In genomic region chr12:94769040-94769420, GRCh38 we compare ENCODE assay signal across 11 cellular contexts.
DNase-seq lines count a peak whose midpoint lies in the region; ATAC-seq lines count a peak whose summit lies in the region.
"Had no signal": no experiment of that assay in that cellular context is flagged by ENCODE, and none has a peak within 500 bp of the region (broad histone marks: within the 10 kb centered on the region; RNA-seq: fewer than 3 reads in every experiment).

No MANE protein-coding gene starts in this region.

- no peak overlapping the region for H3K27ac Mint-ChIP-seq in naive thymus-derived CD4-positive, alpha-beta T cell
- H3K27ac Mint-ChIP-seq in activated CD4-positive, alpha-beta memory T cell treated with anti-CD3 and anti-CD28 coated beads for 36 hours: no peak overlapping the region

- in situ Hi-C loops in KBM-7 (cut with MboI; ENCODE audit: low pct_unique_long_range_greater_than_20kb, low sequenced_read_pairs): no loop called here

- intact Hi-C loops in naive thymus-derived CD4-positive, alpha-beta T cell (cut with micrococcal nuclease): loop anchor here in 1 of 2 donors (10.0 kb wide), 1 partner anchor 164 kb away; no protein-coding TSS in a partner anchor
- intact Hi-C loops in activated CD4-positive, alpha-beta memory T cell treated with anti-CD3 and anti-CD28 coated beads for 36 hours (cut with micrococcal nuclease): no loop called here

- H3K4me3 ChIP-seq in naive thymus-derived CD4-positive, alpha-beta T cell (ENCODE audit: low read length): no peak overlapping the region
- no peak overlapping the region for H3K4me3 ChIP-seq in MG63
- H3K4me3 ChIP-seq: skin epidermis had no signal

- H3K9me3 Mint-ChIP-seq in naive thymus-derived CD4-positive, alpha-beta T cell: peaks cover 0 to 2% (median 0%) of the 10 kb centered on the region in 11 donors
- no peaks in the 10 kb centered on the region for H3K9me3 Mint-ChIP-seq in activated CD4-positive, alpha-beta memory T cell treated with anti-CD3 and anti-CD28 coated beads for 36 hours

- peaks cover 0 to 3% (median 0%) of the 10 kb centered on the region in 5 donors for H3K36me3 Mint-ChIP-seq in naive thymus-derived CD4-positive, alpha-beta T cell
- H3K36me3 Mint-ChIP-seq in activated CD4-positive, alpha-beta memory T cell treated with anti-CD3 and anti-CD28 coated beads for 36 hours: no peaks in the 10 kb centered on the region

- H3K4me1 Mint-ChIP-seq in naive thymus-derived CD4-positive, alpha-beta T cell: peaks cover 0 to 9% (median 8%) of the 10 kb centered on the region in 7 donors
- H3K4me1 Mint-ChIP-seq in activated CD4-positive, alpha-beta memory T cell treated with anti-CD3 and anti-CD28 coated beads for 36 hours (ENCODE audit: low read depth): peaks cover 7% of the 10 kb centered on the region

- ATAC-seq in GM18907 (IDR thresholded peaks at IDR 0.05; ENCODE audit: unreplicated experiment): peak; percentile 85
- peak; percentile 90 for ATAC-seq in HG02610 (IDR thresholded peaks at IDR 0.05; ENCODE audit: unreplicated experiment)
- ATAC-seq in naive thymus-derived CD4-positive, alpha-beta T cell: peak; percentile 57

- H3K4me1 ChIP-seq in naive thymus-derived CD4-positive, alpha-beta T cell (ENCODE audit: control insufficient read depth in 2 of 2, insufficient read depth in 2 of 2, low read length in 2 of 2): no peaks in the 10 kb centered on the region

- no peaks in the 10 kb centered on the region for H3K36me3 ChIP-seq in naive thymus-derived CD4-positive, alpha-beta T cell (ENCODE audit: control insufficient read depth in 2 of 3, insufficient read depth in 3 of 3, low read length in 3 of 3)
- H3K36me3 ChIP-seq in MG63: no peaks in the 10 kb centered on the region

- H3K27me3 Mint-ChIP-seq in naive thymus-derived CD4-positive, alpha-beta T cell: peaks cover 11 to 45% (median 16%) of the 10 kb centered on the region in 5 donors
- peaks cover 18% of the 10 kb centered on the region for H3K27me3 Mint-ChIP-seq in activated CD4-positive, alpha-beta memory T cell treated with anti-CD3 and anti-CD28 coated beads for 36 hours

- H3K9me3 ChIP-seq in naive thymus-derived CD4-positive, alpha-beta T cell (ENCODE audit: control insufficient read depth in 2 of 3, low read length in 3 of 3): no peaks in the 10 kb centered on the region
- peaks cover 2% of the 10 kb centered on the region; the same call in 1 of the 2 replicates for H3K9me3 ChIP-seq in MG63

- CTCF ChIA-PET in naive thymus-derived CD4-positive, alpha-beta T cell (lab: Charles Lee): no interaction called here
- CTCF ChIA-PET in activated CD4-positive, alpha-beta memory T cell treated with anti-CD3 and anti-CD28 coated beads for 36 hours (lab: Charles Lee): interaction anchor here (1.0 kb wide), 1 partner anchor 165 kb away, joined by 4 read pairs; no protein-coding TSS in a partner anchor

- H3K4me3 Mint-ChIP-seq in naive thymus-derived CD4-positive, alpha-beta T cell: no peak overlapping the region
- H3K4me3 Mint-ChIP-seq in activated CD4-positive, alpha-beta memory T cell treated with anti-CD3 and anti-CD28 coated beads for 36 hours: no peak overlapping the region

- H3K27ac ChIP-seq in naive thymus-derived CD4-positive, alpha-beta T cell (ENCODE audit: low read depth, low read length): no peak overlapping the region
- H3K27ac ChIP-seq: skin epidermis had no signal

- DNase-seq in KBM-7 (peak; percentile 83), MG63 (no peak), cerebellum (ENCODE audit: low spot score) (no peak), kidney tubule cell (ENCODE audit: low spot score) (no peak)
- DNase-seq in naive thymus-derived CD4-positive, alpha-beta T cell: no peak
- no peak for DNase-seq in activated CD4-positive, alpha-beta memory T cell treated with anti-CD3 and anti-CD28 coated beads for 36 hours
- DNase-seq: activated CD4-positive, alpha-beta T cell treated with anti-CD3 and anti-CD28 coated beads, Interleukin-2, amount 50 U/mL, for 4 hours; NCI-H510A treated with DMSO at 0.1 percent for 48 hours had no signal

- no peaks in the 10 kb centered on the region for H3K27me3 ChIP-seq in naive thymus-derived CD4-positive, alpha-beta T cell (ENCODE audit: control insufficient read depth in 2 of 2, insufficient read depth in 2 of 2, low read length in 2 of 2)
- no peaks in the 10 kb centered on the region for H3K27me3 ChIP-seq in MG63

- POLR2A ChIA-PET in naive thymus-derived CD4-positive, alpha-beta T cell (lab: Charles Lee): no interaction called here
- POLR2A ChIA-PET in activated CD4-positive, alpha-beta memory T cell treated with anti-CD3 and anti-CD28 coated beads for 36 hours (lab: Charles Lee): no interaction called here
